Comparison of ENCODE assay signal across 11 cellular contexts in genomic region chr1:31412205-31412604, GRCh38. TPM values are rescaled to one million over a fixed set of nuclear protein-coding genes. Genes with fewer than 3 reads are reported as not detected.
DNase-seq lines count a peak whose midpoint lies in the region; ATAC-seq and TF ChIP-seq lines count a peak whose summit lies in the region.
"Had no signal": no experiment of that assay in that cellular context is flagged by ENCODE, and none has a peak within 500 bp of the region (broad histone marks: within the 10 kb centered on the region; RNA-seq: fewer than 3 reads in every experiment).

No MANE protein-coding gene starts in this region.

- H3K36me3 ChIP-seq in MG63, result peaks cover 26% of the 10 kb centered on the region
- H3K36me3 ChIP-seq in neuron (ENCODE audit: insufficient read depth, low read length), result no peaks in the 10 kb centered on the region

- H3K27me3 Mint-ChIP-seq in Calu3 (ENCODE audit: unreplicated experiment), result peaks cover 43% of the 10 kb centered on the region
- H3K27me3 Mint-ChIP-seq in dendritic cell treated with granulocyte-macrophage colony-stimulating factor and Interleukin-4, amounts not matched to agents 40 ng/mL and 50 ng/mL, for 4 days, result peaks cover 72% of the 10 kb centered on the region

- peaks cover 28% of the 10 kb centered on the region for H3K4me1 ChIP-seq in neuron (ENCODE audit: insufficient read depth, low read length)

- no peaks in the 10 kb centered on the region for H3K9me3 ChIP-seq in MG63
- no peaks in the 10 kb centered on the region for H3K9me3 ChIP-seq in neuron (ENCODE audit: low read length)

- DNase-seq in Calu3, result no peak
- no peak for DNase-seq in MG63
- no peak for DNase-seq in activated CD4-positive, CD25-positive, alpha-beta regulatory T cell treated with anti-CD3 and anti-CD28 coated beads, Interleukin-2, amount 50 U/mL, for 72 hours
- no peak for DNase-seq in NCI-H748 treated with DMSO at 0.1 percent for 48 hours (lab: John Stamatoyannopoulos, UW)
- DNase-seq: caudate nucleus, foreskin keratinocyte, right cardiac atrium had no signal

- intact Hi-C loops in Calu3 (cut with micrococcal nuclease; ENCODE audit: unreplicated experiment), result no loop called here
- intact Hi-C loops in dendritic cell treated with granulocyte-macrophage colony-stimulating factor and Interleukin-4, amounts not matched to agents 40 ng/mL and 50 ng/mL, for 4 days (cut with micrococcal nuclease), result no loop called here

- H3K9me3 Mint-ChIP-seq in Calu3 (ENCODE audit: low read depth, unreplicated experiment), result no peaks in the 10 kb centered on the region
- H3K9me3 Mint-ChIP-seq in dendritic cell treated with granulocyte-macrophage colony-stimulating factor and Interleukin-4, amounts not matched to agents 40 ng/mL and 50 ng/mL, for 4 days, result no peaks in the 10 kb centered on the region

- TF ChIP-seq CTCF in Calu3 (IDR thresholded peaks at IDR 0.05; ENCODE audit: unreplicated experiment), result no peak

- CTCF ChIA-PET in Calu3 (lab: Charles Lee), result interaction anchor here (0.7 kb wide), 1 partner anchor 1703 kb away, joined by 4 read pairs; no protein-coding TSS in a partner anchor

- H2AFZ ChIP-seq in neuron (ENCODE audit: low read depth, low read length), result no peak overlapping the region

- H3K27me3 ChIP-seq in MG63 (no peaks in the 10 kb centered on the region), neuron (ENCODE audit: insufficient read depth, low read length) (no peaks in the 10 kb centered on the region)
- H3K27me3 ChIP-seq: foreskin keratinocyte had no signal

- peaks cover 23% of the 10 kb centered on the region for H3K4me1 Mint-ChIP-seq in Calu3 (ENCODE audit: low read depth, unreplicated experiment)
- peaks cover 22% of the 10 kb centered on the region for H3K4me1 Mint-ChIP-seq in dendritic cell treated with granulocyte-macrophage colony-stimulating factor and Interleukin-4, amounts not matched to agents 40 ng/mL and 50 ng/mL, for 4 days (ENCODE audit: low read depth)

- no peak for ATAC-seq in HG02852 (IDR thresholded peaks at IDR 0.05; ENCODE audit: unreplicated experiment)

- H3K4me3 ChIP-seq in MG63 (peak overlapping the region; percentile 85; the same call in 1 of the 2 replicates), neuron (ENCODE audit: low read length) (peak overlapping the region; percentile 98)

- peak overlapping the region; percentile 32 for H3K27ac Mint-ChIP-seq in Calu3 (ENCODE audit: unreplicated experiment)
- H3K27ac Mint-ChIP-seq in dendritic cell treated with granulocyte-macrophage colony-stimulating factor and Interleukin-4, amounts not matched to agents 40 ng/mL and 50 ng/mL, for 4 days, result no peak overlapping the region

- peak overlapping the region; percentile 94 for H3K4me3 Mint-ChIP-seq in Calu3 (ENCODE audit: low read depth, unreplicated experiment)
- peak overlapping the region; percentile 64 for H3K4me3 Mint-ChIP-seq in dendritic cell treated with granulocyte-macrophage colony-stimulating factor and Interleukin-4, amounts not matched to agents 40 ng/mL and 50 ng/mL, for 4 days

- no TSS peak for BruUV-seq in Calu3 (replicated peaks; lab: Mats Ljungman, UMichigan)

- H3K36me3 Mint-ChIP-seq in Calu3 (ENCODE audit: insufficient read depth, unreplicated experiment), result peaks cover 31% of the 10 kb centered on the region
- H3K36me3 Mint-ChIP-seq in dendritic cell treated with granulocyte-macrophage colony-stimulating factor and Interleukin-4, amounts not matched to agents 40 ng/mL and 50 ng/mL, for 4 days (ENCODE audit: low read depth), result peaks cover 7% of the 10 kb centered on the region

RNA-seq across cellular contexts. Expression of gene SERINC2, which starts 0.8 kb away (rescaled TPM):
- total RNA-seq in Calu3 (2022), result 67.7 and 79.8 TPM in 2 replicates
- 25.8 and 32.4 TPM in 2 replicates for total RNA-seq in MG63 (2014; rRNA removed; shearing (Covaris generic); ENCODE audit: low replicate concordance)

RNA-seq across cellular contexts. Expression of gene FABP3, which starts 39.3 kb away (rescaled TPM):
- total RNA-seq in Calu3 (2022), result not detected in 2 replicates
- 18.5 and 72.0 TPM in 2 replicates for total RNA-seq in MG63 (2014; rRNA removed; shearing (Covaris generic); ENCODE audit: low replicate concordance)
- total RNA-seq: T-helper 1 cell treated with Interleukin-12 subunit alpha and Interleukin-12 subunit beta and Interleukin-4 antibody, amounts not matched to agents 30 ng/mL and 1 ng/mL, for 36 hours had no signal

Comparison
In these comparisons a context has a peak if more than half of its experiments do, and no peak if none do; other contexts are left out.
1. RNA of gene FABP3, which starts 39.3 kb away (total RNA-seq): 18.5 to 72.0 TPM in MG63; not detected in Calu3; every median in the first group is over 10 times any median in the second.